ENCODE assay signal across 18 cellular contexts in genomic region chr7:131889572-131890150, GRCh38.
DNase-seq lines count a peak whose midpoint lies in the region; FAIRE-seq and TF ChIP-seq lines count a peak whose summit lies in the region.
"Had no signal": no experiment of that assay in that cellular context is flagged by ENCODE, and none has a peak within 500 bp of the region (broad histone marks: within the 10 kb centered on the region; RNA-seq: fewer than 3 reads in every experiment).

No MANE protein-coding gene starts in this region.

- no peak overlapping the region for H4K5ac ChIP-seq in H1 (ENCODE audit: insufficient read length, low read depth, low read length)

- H3K4me3 ChIP-seq in BLaER1 (no peak overlapping the region), H1 (ENCODE audit: extremely low read depth in 1 of 4, insufficient read depth in 2 of 4, low read depth in 3 of 4, low read length in 4 of 4) (no peak overlapping the region)

- H3K27me3 ChIP-seq in BLaER1: no peaks in the 10 kb centered on the region
- H3K27me3 ChIP-seq in H1 (replicated peaks in 1 of 4; ENCODE audit: control insufficient read depth in 3 of 4, extremely low read depth in 1 of 4, insufficient read depth in 3 of 4, low read length in 3 of 4): peaks cover 0 to 2% (median 2%) of the 10 kb centered on the region in 4 experiments; a peak in 2 of 7 replicates

- no peak overlapping the region for H2BK15ac ChIP-seq in H1 (ENCODE audit: low read length)

- H3K23me2 ChIP-seq in H1 (ENCODE audit: low read depth, low read length): peaks cover 2% of the 10 kb centered on the region; the same call in 1 of the 2 replicates

- H3K4me1 ChIP-seq in BLaER1 (peaks cover 24% of the 10 kb centered on the region), H1 (replicated peaks in 1 of 4; ENCODE audit: control insufficient read depth in 3 of 4, insufficient read depth in 4 of 4, low read length in 3 of 4) (no peaks in the 10 kb centered on the region)

- H3K27ac Mint-ChIP-seq in activated CD4-positive, alpha-beta memory T cell treated with anti-CD3 and anti-CD28 coated beads, Interleukin-2, amount 10 ng/mL, durations not matched to agents 7 days and 5 days: no peak overlapping the region

- no peaks in the 10 kb centered on the region for H4K20me1 ChIP-seq in BLaER1
- H4K20me1 ChIP-seq in H1 (replicated peaks in 1 of 2; ENCODE audit: control insufficient read depth in 1 of 2, insufficient read depth in 2 of 2, low read length in 2 of 2): no peaks in the 10 kb centered on the region

- H3K9me3 Mint-ChIP-seq in activated CD4-positive, alpha-beta memory T cell treated with anti-CD3 and anti-CD28 coated beads, Interleukin-2, amount 10 ng/mL, durations not matched to agents 7 days and 5 days: peaks cover 10% of the 10 kb centered on the region

- H3K79me2 ChIP-seq in H1 (ENCODE audit: control insufficient read depth in 1 of 2, insufficient read depth in 2 of 2, low read length in 2 of 2): no peaks in the 10 kb centered on the region

- no peak for TF ChIP-seq RAD21 in H1 (IDR thresholded peaks at IDR 0.05 in 1 of 2, conservative IDR thresholded peaks at IDR 0.05 in 1 of 2; ENCODE audit: low read depth in 2 of 2, low read length in 2 of 2)

- CTCF ChIA-PET in H1 (lab: Charles Lee; ENCODE audit: partially characterized antibody): interaction anchor here (0.5 to 1.8 kb wide), 9 partner anchors 19 to 453 kb away, joined by 3 to 7 read pairs (median 4); no protein-coding TSS in a partner anchor
- CTCF ChIA-PET in activated CD4-positive, alpha-beta memory T cell treated with anti-CD3 and anti-CD28 coated beads, Interleukin-2, amount 10 ng/mL, durations not matched to agents 7 days and 5 days (lab: Charles Lee): no interaction called here

- H3K14ac ChIP-seq in H1 (ENCODE audit: insufficient read length): no peak overlapping the region

- H3K4me1 Mint-ChIP-seq in activated CD4-positive, alpha-beta memory T cell treated with anti-CD3 and anti-CD28 coated beads, Interleukin-2, amount 10 ng/mL, durations not matched to agents 7 days and 5 days: no peaks in the 10 kb centered on the region

- H3K9me3 ChIP-seq in BLaER1 (peaks cover 24% of the 10 kb centered on the region), H1 (ENCODE audit: insufficient read depth in 2 of 2, low read depth in 1 of 2, low read length in 1 of 2) (peaks cover 5 to 9% of the 10 kb centered on the region in 2 experiments; a peak in 3 of 4 replicates)

- H3K79me1 ChIP-seq in H1 (ENCODE audit: low read depth, low read length): no peaks in the 10 kb centered on the region

- H3K4me2 ChIP-seq in BLaER1: peak overlapping the region; percentile 74
- no peak overlapping the region for H3K4me2 ChIP-seq in H1 (ENCODE audit: insufficient read depth in 1 of 2, low read depth in 2 of 2, low read length in 2 of 2)
- H3K4me2 ChIP-seq: KMS-11 had no signal

- no peak for TF ChIP-seq POLR2A in H1 (IDR thresholded peaks at IDR 0.05; ENCODE audit: control extremely low read depth in 1 of 2, low read depth in 2 of 2, low read length in 2 of 2)

- no peaks in the 10 kb centered on the region for H3K27me3 Mint-ChIP-seq in activated CD4-positive, alpha-beta memory T cell treated with anti-CD3 and anti-CD28 coated beads, Interleukin-2, amount 10 ng/mL, durations not matched to agents 7 days and 5 days

- WGBS in H1 (ENCODE audit: extremely low coverage in 1 of 2, insufficient coverage in 1 of 2, insufficient read length in 1 of 2, insufficient replicate concordance in 2 of 2, low coverage in 1 of 2, low lambda C conversion rate in 2 of 2, missing lambda C conversion rate in 1 of 2), 2 experiments: 90% methylated on average over 4 of the region's 4 CpGs; no CpG with 5 or more reads in 1 of the 2 experiments

- no peak for TF ChIP-seq EP300 in H1 (IDR thresholded peaks at IDR 0.05; ENCODE audit: borderline replicate concordance in 1 of 2, low read depth in 2 of 2, low read length in 2 of 2)

- H2AFZ ChIP-seq in H1 (ENCODE audit: low read length): 0 out of 2 replicates have a peak overlapping the region, but pooled peaks have one; percentile 4

- POLR2A ChIA-PET in H1 (lab: Charles Lee; ENCODE audit: partially characterized antibody): no interaction called here
- POLR2A ChIA-PET in activated CD4-positive, alpha-beta memory T cell treated with anti-CD3 and anti-CD28 coated beads, Interleukin-2, amount 10 ng/mL, durations not matched to agents 7 days and 5 days (lab: Charles Lee): no interaction called here

- DNase-seq in A172 (ENCODE audit: low spot score) (peak; percentile 51), RPMI7951 (ENCODE audit: low read depth) (peak; percentile 47), H1 (ENCODE audit: low read depth in 1 of 2, low spot score in 2 of 2) (no peak), COLO829 (ENCODE audit: low spot score) (no peak), GM19240 (ENCODE audit: insufficient read length, low spot score) (no peak)
- DNase-seq in activated CD4-positive, alpha-beta memory T cell treated with anti-CD3 and anti-CD28 coated beads, Interleukin-2, amount 10 ng/mL, durations not matched to agents 7 days and 5 days: no peak
- DNase-seq: AML-193, COR-L47, DMS 273 treated with DMSO at 0.1 percent for 48 hours, EL, GOT3, NCI-H146, NCI-H2029 treated with DMSO at 0.1 percent for 48 hours, NCI-H446 treated with DMSO at 0.1 percent for 48 hours, NCI-H69 had no signal

- no peak overlapping the region for H3K18ac ChIP-seq in H1 (ENCODE audit: extremely low read depth, low read length)

- no peak overlapping the region for H2BK5ac ChIP-seq in H1 (ENCODE audit: low read depth, low read length)

- H4K8ac ChIP-seq in H1 (ENCODE audit: extremely low read depth, insufficient read depth, low read length): no peak overlapping the region; the same call in 1 of the 2 replicates

- H2BK12ac ChIP-seq in H1 (ENCODE audit: low read depth, low read length): no peak overlapping the region

- H3K4me3 Mint-ChIP-seq in activated CD4-positive, alpha-beta memory T cell treated with anti-CD3 and anti-CD28 coated beads, Interleukin-2, amount 10 ng/mL, durations not matched to agents 7 days and 5 days: no peak overlapping the region

- H3K27ac ChIP-seq in BLaER1 (no peak overlapping the region), H1 (ENCODE audit: low read depth, low read length) (no peak overlapping the region)
- H3K27ac ChIP-seq: KMS-11 had no signal

- H2BK120ac ChIP-seq in H1 (replicated peaks; ENCODE audit: low read depth, low read length): no peak overlapping the region

- TF ChIP-seq CTCF in H1 (IDR thresholded peaks at IDR 0.05; ENCODE audit: control extremely low read depth in 1 of 3, insufficient read depth in 1 of 3, low read depth in 1 of 3, low read length in 3 of 3): no peak

- no peak overlapping the region for H2AK5ac ChIP-seq in H1 (ENCODE audit: low read depth, low read length)

- no peak overlapping the region for H3K9ac ChIP-seq in BLaER1
- H3K9ac ChIP-seq in H1 (replicated peaks in 1 of 4; ENCODE audit: extremely low read depth in 1 of 4, low read depth in 3 of 4, low read length in 3 of 4): no peak overlapping the region
- H3K9ac ChIP-seq: KMS-11 had no signal

- H3K4ac ChIP-seq in H1 (replicated peaks; ENCODE audit: insufficient read length, low read depth, low read length): no peak overlapping the region

- no peaks in the 10 kb centered on the region for H3K36me3 Mint-ChIP-seq in activated CD4-positive, alpha-beta memory T cell treated with anti-CD3 and anti-CD28 coated beads, Interleukin-2, amount 10 ng/mL, durations not matched to agents 7 days and 5 days (ENCODE audit: low read depth)

- H2BK20ac ChIP-seq in H1 (ENCODE audit: low read length): no peak overlapping the region

- H3K23ac ChIP-seq in H1 (ENCODE audit: insufficient read length): no peak overlapping the region

- FAIRE-seq in H1 (lab: Jason Lieb, UNC): no peak
- FAIRE-seq: GM12891 had no signal

- no peaks in the 10 kb centered on the region for H3K36me3 ChIP-seq in BLaER1
- H3K36me3 ChIP-seq in H1 (ENCODE audit: control insufficient read depth in 2 of 4, insufficient read depth in 4 of 4, low read length in 3 of 4): no peaks in the 10 kb centered on the region; a peak in 1 of 8 replicates

- H4K91ac ChIP-seq in H1 (replicated peaks; ENCODE audit: insufficient read length, low read length): no peak overlapping the region

- H3K56ac ChIP-seq in H1 (replicated peaks; ENCODE audit: insufficient read length, low read depth, low read length): no peak overlapping the region

TF ChIP-seq in H1, 55 proteins besides CTCF, POLR2A, EP300 and RAD21:
- TF ChIP-seq SIRT6 (IDR thresholded peaks at IDR 0.05; ENCODE audit: low read length): no peak
- TF ChIP-seq MAX (IDR thresholded peaks at IDR 0.05): no peak
- no peak for TF ChIP-seq BRCA1 (IDR thresholded peaks at IDR 0.05; ENCODE audit: low read depth, low read length)
- no peak for TF ChIP-seq SP2 (IDR thresholded peaks at IDR 0.05; ENCODE audit: low read length)

Comparison
In these comparisons a context has a peak if more than half of its experiments do, and no peak if none do; other contexts are left out.
1. DNase-seq: peak in A172 (single experiment) and RPMI7951 (single experiment); none in H1 (0 of 2), COLO829 (single experiment), GM19240 (single experiment) and activated CD4-positive, alpha-beta memory T cell treated with anti-CD3 and anti-CD28 coated beads, Interleukin-2, amount 10 ng/mL, durations not matched to agents 7 days and 5 days (single experiment).